9 cellular contexts compared by ENCODE assay signal in genomic region chr10:14601872-14602725, GRCh38.
DNase-seq lines count a peak whose midpoint lies in the region; ATAC-seq, FAIRE-seq and TF ChIP-seq lines count a peak whose summit lies in the region.
"Had no signal": no experiment of that assay in that cellular context is flagged by ENCODE, and none has a peak within 500 bp of the region (broad histone marks: within the 10 kb centered on the region; RNA-seq: fewer than 3 reads in every experiment).

No MANE protein-coding gene starts in this region.

- intact Hi-C loops in right lobe of liver (cut with DNase I) = no loop called here
- intact Hi-C loops in upper lobe of right lung (cut with DNase I) = no loop called here

- no peak overlapping the region for H3K27ac ChIP-seq in astrocyte (ENCODE audit: low read depth, low read length)
- peak overlapping the region in 2 of 3 donors; percentile 41 to 57 for H3K27ac ChIP-seq in right lobe of liver
- peak overlapping the region; percentile 36 for H3K27ac ChIP-seq in upper lobe of right lung

- H3K9me3 ChIP-seq in astrocyte (ENCODE audit: insufficient read depth, low read depth, low read length) (no peaks in the 10 kb centered on the region), right lobe of liver (no peaks in the 10 kb centered on the region), upper lobe of right lung (no peaks in the 10 kb centered on the region)
- H3K9me3 ChIP-seq: breast epithelium had no signal

- H3K4me2 ChIP-seq in astrocyte (ENCODE audit: low read length) = peak overlapping the region; percentile 95

- no peak overlapping the region for H2AFZ ChIP-seq in astrocyte (ENCODE audit: low read depth, low read length)

- peak; percentile 84 for DNase-seq in astrocyte (ENCODE audit: low read depth)
- DNase-seq in right lobe of liver = peak in 1 of 3 donors; percentile 41
- DNase-seq in upper lobe of right lung = no peak
- DNase-seq in NCI-H1105 (lab: John Stamatoyannopoulos, UW) = no peak
- no peak for DNase-seq in NCI-H524 treated with DMSO at 0.1 percent for 48 hours (lab: John Stamatoyannopoulos, UW)

- ATAC-seq in GM18517 (IDR thresholded peaks at IDR 0.05; ENCODE audit: unreplicated experiment) (peak; percentile 43), HG02938 (IDR thresholded peaks at IDR 0.05; ENCODE audit: unreplicated experiment) (peak; percentile 44), right lobe of liver (peak; percentile 2 to 50 (median 16)), upper lobe of right lung (peak; percentile 48)

- H3K27ac Mint-ChIP-seq in astrocyte (ENCODE audit: unreplicated experiment) = peak overlapping the region; percentile 42

- H3K36me3 Mint-ChIP-seq in astrocyte (ENCODE audit: low read depth, unreplicated experiment) = peaks cover 9% of the 10 kb centered on the region

- H3K4me1 Mint-ChIP-seq in astrocyte (ENCODE audit: low read depth, unreplicated experiment) = peaks cover 32% of the 10 kb centered on the region

- H3K36me3 ChIP-seq in astrocyte (ENCODE audit: insufficient read depth, low read length) = peaks cover 3% of the 10 kb centered on the region
- peaks cover 0 to 10% (median 0%) of the 10 kb centered on the region in 4 donors for H3K36me3 ChIP-seq in right lobe of liver
- peaks cover 24% of the 10 kb centered on the region for H3K36me3 ChIP-seq in upper lobe of right lung
- H3K36me3 ChIP-seq: breast epithelium had no signal

- H3K79me2 ChIP-seq in astrocyte (ENCODE audit: insufficient read depth, low read length) = peaks cover 44% of the 10 kb centered on the region

- peak overlapping the region; percentile 99 for H3K4me3 Mint-ChIP-seq in astrocyte (ENCODE audit: unreplicated experiment)

- H3K27me3 Mint-ChIP-seq in astrocyte (ENCODE audit: low read depth, unreplicated experiment) = no peaks in the 10 kb centered on the region

- TF ChIP-seq CTCF in astrocyte (IDR thresholded peaks at IDR 0.05; ENCODE audit: insufficient read depth, low read depth, low read length) = no peak
- TF ChIP-seq CTCF in right lobe of liver (IDR thresholded peaks at IDR 0.05) = no peak
- no peak for TF ChIP-seq CTCF in upper lobe of right lung (IDR thresholded peaks at IDR 0.05)

- FAIRE-seq in astrocyte (lab: Jason Lieb, UNC) = peak; percentile 66

- peaks cover 28% of the 10 kb centered on the region for H3K4me1 ChIP-seq in astrocyte (ENCODE audit: insufficient read depth, low read length)
- peaks cover 0 to 30% (median 4%) of the 10 kb centered on the region in 4 donors for H3K4me1 ChIP-seq in right lobe of liver
- H3K4me1 ChIP-seq in upper lobe of right lung = peaks cover 11% of the 10 kb centered on the region

- WGBS in right lobe of liver (ENCODE audit: insufficient coverage, low coverage, low lambda C conversion rate, missing lambda C conversion rate) = 19% methylated on average over 16 of the region's 16 CpGs

- H3K4me3 ChIP-seq in astrocyte (ENCODE audit: insufficient read depth, low read depth, low read length) (peak overlapping the region; percentile 40), right lobe of liver (peak overlapping the region in 2 of 3 donors; percentile 24 to 39), upper lobe of right lung (peak overlapping the region; percentile 74)

- H4K20me1 ChIP-seq in astrocyte (ENCODE audit: insufficient read depth, low read length) = peaks cover 35% of the 10 kb centered on the region

- H3K27me3 ChIP-seq in astrocyte (ENCODE audit: insufficient read depth, low read length) (no peaks in the 10 kb centered on the region), right lobe of liver (no peaks in the 10 kb centered on the region), upper lobe of right lung (no peaks in the 10 kb centered on the region)
- H3K27me3 ChIP-seq: breast epithelium had no signal

- peaks cover 2% of the 10 kb centered on the region for H3K9me3 Mint-ChIP-seq in astrocyte (ENCODE audit: unreplicated experiment)

- TF ChIP-seq POLR2A in Raji (IDR thresholded peaks at IDR 0.05; ENCODE audit: insufficient read depth, low read depth, low read length) = peak; percentile 24; the same call in 1 of the 2 replicates
- no peak for TF ChIP-seq POLR2A in right lobe of liver (IDR thresholded peaks at IDR 0.05)

- H3K9ac ChIP-seq in astrocyte (ENCODE audit: low read length) = no peak overlapping the region
